ENCODE assay signal across 31 cellular contexts in the genomic region with DNA sequence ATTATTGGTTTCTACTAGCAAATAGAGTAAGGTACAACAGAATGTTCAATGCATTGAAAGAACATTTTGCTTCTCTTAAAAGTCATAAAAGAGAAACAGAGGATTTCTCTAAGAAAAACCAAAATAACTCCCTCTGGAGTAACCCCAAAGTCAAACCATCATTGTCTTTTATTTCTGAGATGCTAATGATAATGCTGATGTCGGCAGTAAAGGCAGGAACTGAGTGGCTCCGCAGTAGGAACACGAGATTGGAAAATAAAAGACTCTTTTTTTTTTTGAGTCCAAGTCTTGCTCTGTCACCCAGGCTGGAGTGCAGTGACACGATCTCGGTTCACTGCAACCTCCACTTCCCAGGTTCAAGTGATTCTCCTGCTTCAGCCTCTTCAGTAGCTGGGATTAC. TPM values are rescaled to one million over a fixed set of nuclear protein-coding genes. Genes with fewer than 3 reads are reported as not detected.
"Had no signal": no experiment of that assay in that cellular context is flagged by ENCODE, and none has a peak within 500 bp of the region (broad histone marks: within the 10 kb centered on the region; RNA-seq: fewer than 3 reads in every experiment).

No MANE protein-coding gene starts in this region.

- H3K9me3 Mint-ChIP-seq: activated CD4-positive, alpha-beta memory T cell treated with anti-CD3 and anti-CD28 coated beads, Interleukin-2, amount 10 ng/mL, durations not matched to agents 7 days and 5 days; activated naive CD4-positive, alpha-beta T cell treated with anti-CD3 and anti-CD28 coated beads for 36 hours; activated T-helper 17 cell treated with anti-CD3 and anti-CD28 coated beads, Interleukin-2, amount 50 U/mL, for 72 hours had no signal

- H3K27ac Mint-ChIP-seq: activated CD4-positive, alpha-beta memory T cell treated with anti-CD3 and anti-CD28 coated beads, Interleukin-2, amount 10 ng/mL, durations not matched to agents 7 days and 5 days; activated CD4-positive, alpha-beta T cell treated with anti-CD3 and anti-CD28 coated beads for 36 hours; activated naive CD4-positive, alpha-beta T cell treated with anti-CD3 and anti-CD28 coated beads for 36 hours; activated naive CD8-positive, alpha-beta T cell; activated T-helper 17 cell treated with anti-CD3 and anti-CD28 coated beads, Interleukin-2, amount 50 U/mL, for 72 hours had no signal

- H3K4me2 ChIP-seq: SK-N-SH had no signal

- H3K27me3 Mint-ChIP-seq: activated CD4-positive, alpha-beta memory T cell treated with anti-CD3 and anti-CD28 coated beads, Interleukin-2, amount 10 ng/mL, durations not matched to agents 7 days and 5 days; activated CD4-positive, alpha-beta T cell treated with anti-CD3 and anti-CD28 coated beads for 36 hours; activated naive CD8-positive, alpha-beta T cell; activated T-helper 17 cell treated with anti-CD3 and anti-CD28 coated beads, Interleukin-2, amount 50 U/mL, for 72 hours had no signal

- H3K4me3 Mint-ChIP-seq: activated CD4-positive, alpha-beta memory T cell treated with anti-CD3 and anti-CD28 coated beads, Interleukin-2, amount 10 ng/mL, durations not matched to agents 7 days and 5 days; activated CD4-positive, alpha-beta T cell treated with anti-CD3 and anti-CD28 coated beads for 36 hours; activated naive CD4-positive, alpha-beta T cell treated with anti-CD3 and anti-CD28 coated beads for 36 hours; activated naive CD8-positive, alpha-beta T cell; activated T-helper 17 cell treated with anti-CD3 and anti-CD28 coated beads, Interleukin-2, amount 50 U/mL, for 72 hours had no signal

- DNase-seq: activated CD4-positive, alpha-beta memory T cell treated with anti-CD3 and anti-CD28 coated beads, Interleukin-2, amount 10 ng/mL, durations not matched to agents 7 days and 5 days; activated CD4-positive, alpha-beta T cell treated with anti-CD3 and anti-CD28 coated beads for 36 hours; activated CD4-positive, alpha-beta T cell treated with anti-CD3 and anti-CD28 coated beads, Interleukin-2, amount 50 U/mL, for 1 hour; activated gamma-delta T cell; activated naive CD4-positive, alpha-beta T cell treated with anti-CD3 and anti-CD28 coated beads for 36 hours; activated T-cell treated with anti-CD3 and anti-CD28 coated beads for 4 hours; activated T-cell treated with anti-CD3 and anti-CD28 coated beads, Interleukin-2, amount 50 U/mL, for 48 hours; amygdala; brain microvascular endothelial cell; Karpas-422; NCI-H1105 treated with DMSO at 0.1 percent for 48 hours; NCI-H1436 treated with DMSO at 0.1 percent for 48 hours; NCI-H187; NCI-H2081; NCI-H2171; NCI-H226; NCI-H526; NCI-H774; SJCRH30; SK-N-SH; T-helper 1 cell; WERI-Rb-1 had no signal

- H3K9me2 ChIP-seq: SK-N-SH had no signal

- H3K9me3 ChIP-seq: SJCRH30, SK-N-SH had no signal

- H3K36me3 ChIP-seq: brain microvascular endothelial cell, cardiac muscle cell, SJCRH30, WERI-Rb-1 had no signal

- H3K4me3 ChIP-seq: cardiac muscle cell, SJCRH30 had no signal

- H3K27ac ChIP-seq: brain microvascular endothelial cell, cardiac muscle cell, SJCRH30, WERI-Rb-1 had no signal

- H3K27me3 ChIP-seq: brain microvascular endothelial cell, cardiac muscle cell, SJCRH30 had no signal

- H3K9ac ChIP-seq: SK-N-SH had no signal

- ATAC-seq: activated CD4-positive, alpha-beta T cell treated with anti-CD3 and anti-CD28 coated beads for 36 hours; activated T-helper 17 cell treated with anti-CD3 and anti-CD28 coated beads, Interleukin-2, amount 50 U/mL, for 72 hours; Right ventricle myocardium inferior had no signal

RNA-seq across cellular contexts. Expression of a gene that starts 47.5 kb away (rescaled TPM):
- total RNA-seq: activated CD4-positive, alpha-beta memory T cell treated with anti-CD3 and anti-CD28 coated beads, Interleukin-2, amount 10 ng/mL, durations not matched to agents 7 days and 5 days; activated CD4-positive, alpha-beta T cell treated with anti-CD3 and anti-CD28 coated beads for 36 hours; activated CD8-positive, alpha-beta memory T cell treated with anti-CD3 and anti-CD28 coated beads for 36 hours; activated naive CD4-positive, alpha-beta T cell treated with anti-CD3 and anti-CD28 coated beads for 36 hours; activated T-helper 17 cell treated with anti-CD3 and anti-CD28 coated beads, Interleukin-2, amount 50 U/mL, for 72 hours; NCI-H460; OCI-LY7; RPMI7951; T-helper 2 cell treated with Interferon-gamma antibody and Interleukin-4, amounts not matched to agents 100 ng/mL and 5 ng/mL, for 36 hours had no signal
